13 cellular contexts compared by ENCODE assay signal in the genomic region with DNA sequence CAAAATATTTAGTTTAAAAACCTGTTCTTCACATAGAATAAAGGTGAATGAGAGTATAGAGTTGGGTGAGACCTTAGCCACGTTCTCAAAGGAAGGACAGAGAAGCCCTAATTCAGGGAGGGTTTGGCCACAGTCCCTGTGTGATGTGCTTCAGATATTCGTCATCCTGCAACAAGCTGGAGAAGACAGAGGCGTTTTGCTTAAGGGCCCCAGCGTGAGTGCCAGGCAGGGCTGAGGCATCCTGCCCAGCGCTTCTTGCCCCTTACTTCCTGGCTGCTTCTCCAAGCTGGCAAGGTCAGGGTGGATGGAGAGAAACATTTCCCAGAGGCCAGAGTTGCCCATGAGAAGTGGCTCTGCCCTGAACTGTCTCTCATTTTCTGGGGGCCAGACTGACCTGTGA. TPM values are rescaled to one million over a fixed set of nuclear protein-coding genes. Genes with fewer than 3 reads are reported as not detected.
DNase-seq lines count a peak whose midpoint lies in the region; ATAC-seq, FAIRE-seq and TF ChIP-seq lines count a peak whose summit lies in the region.
"Had no signal": no experiment of that assay in that cellular context is flagged by ENCODE, and none has a peak within 500 bp of the region (broad histone marks: within the 10 kb centered on the region; RNA-seq: fewer than 3 reads in every experiment).

No MANE protein-coding gene starts in this region.

- in situ Hi-C loops in GM12878 (cut with MboI) = no loop called here

- FAIRE-seq in GM12878 (lab: Jason Lieb, UNC) = no peak

- RAD21 ChIA-PET in GM12878 (lab: Charles Lee; ENCODE audit: unreplicated experiment) = no interaction called here

- peak; percentile 87 for DNase-seq in GM03348 (ENCODE audit: low spot score)
- no peak for DNase-seq in GM12878 (ENCODE audit: low read depth, low spot score)
- peak; percentile 37 for DNase-seq in myocyte (ENCODE audit: low read depth)
- DNase-seq in activated gamma-delta T cell treated with Interleukin-2 at 50 U/mL for 16 hours = no peak
- no peak for DNase-seq in endothelial cell (ENCODE audit: low spot score)
- DNase-seq in mucosa of descending colon = no peak
- no peak for DNase-seq in central memory CD4-positive, alpha-beta T cell
- DNase-seq: activated CD8-positive, alpha-beta memory T cell treated with anti-CD3 and anti-CD28 coated beads, Interleukin-2, amount 50 U/mL, for 4 hours; aorta; NCI-H2171 treated with DMSO at 0.1 percent for 48 hours; stimulated activated CD8-positive, alpha-beta memory T cell treated with anti-CD3 and anti-CD28 coated beads, Interleukin-4, amount 100 ng/mL, for 48 hours had no signal

- H3K9me3 Mint-ChIP-seq in endothelial cell (ENCODE audit: unreplicated experiment) = no peaks in the 10 kb centered on the region

- H3K79me2 ChIP-seq in ACC112 (ENCODE audit: control insufficient read depth, insufficient read depth, low read length, unreplicated experiment) = no peaks in the 10 kb centered on the region
- no peaks in the 10 kb centered on the region for H3K79me2 ChIP-seq in GM12878 (ENCODE audit: control insufficient read depth, insufficient read depth, low read length)

- no peaks in the 10 kb centered on the region for H3K4me1 Mint-ChIP-seq in endothelial cell (ENCODE audit: unreplicated experiment)

- H3K27ac ChIP-seq in ACC112 (ENCODE audit: low read depth, low read length) (peak overlapping the region; percentile 83), GM12878 (ENCODE audit: control insufficient read depth, insufficient read depth) (no peak overlapping the region)
- H3K27ac ChIP-seq: BLaER1 had no signal

- H3K27me3 Mint-ChIP-seq in endothelial cell (ENCODE audit: unreplicated experiment) = peaks cover 7% of the 10 kb centered on the region

- H3K27me3 ChIP-seq in ACC112 (ENCODE audit: insufficient read depth, low read length) = no peaks in the 10 kb centered on the region
- no peaks in the 10 kb centered on the region for H3K27me3 ChIP-seq in GM12878 (replicated peaks in 1 of 2; ENCODE audit: control insufficient read depth in 2 of 2, insufficient read depth in 2 of 2, low read length in 1 of 2)
- H3K27me3 ChIP-seq: BLaER1 had no signal

- 25% methylated on average over 5 of the region's 5 CpGs for WGBS in GM12878 (ENCODE audit: insufficient coverage, insufficient replicate concordance, low lambda C conversion rate, missing lambda C conversion rate)

- H3K9me3 ChIP-seq in GM12878 (replicated peaks; ENCODE audit: control insufficient read depth, insufficient read depth, low read length) (no peaks in the 10 kb centered on the region; the same call in 2 of the 3 replicates), mucosa of descending colon (no peaks in the 10 kb centered on the region)

- H3K9ac ChIP-seq in GM12878 (ENCODE audit: control insufficient read depth, insufficient read depth, low read length) = no peak overlapping the region
- H3K9ac ChIP-seq: BLaER1 had no signal

- TF ChIP-seq POLR2A in GM12878 (IDR thresholded peaks at IDR 0.05; ENCODE audit: low read depth, low read length) = no peak

- no peak for TF ChIP-seq RAD21 in GM12878 (IDR thresholded peaks at IDR 0.05; ENCODE audit: insufficient read depth, low read depth, low read length)

- no peaks in the 10 kb centered on the region for H4K20me1 ChIP-seq in GM12878 (ENCODE audit: control insufficient read depth, insufficient read depth)
- H4K20me1 ChIP-seq: BLaER1 had no signal

- BruUV-seq in GM12878 (replicated peaks; lab: Mats Ljungman, UMichigan) = no TSS peak

- no peak overlapping the region for H3K4me3 Mint-ChIP-seq in endothelial cell (ENCODE audit: unreplicated experiment)

- CTCF ChIA-PET in GM12878 (lab: Yijun Ruan, JAX) = interaction anchor here (0.8 kb wide), 1 partner anchor 42 kb away, joined by 3 read pairs; no protein-coding TSS in a partner anchor

- no peaks in the 10 kb centered on the region for H3K36me3 Mint-ChIP-seq in endothelial cell (ENCODE audit: low read depth, unreplicated experiment)

- intact Hi-C loops in GM12878 (cut with micrococcal nuclease; ENCODE audit: unreplicated experiment) (no loop called here), mucosa of descending colon (cut with DNase I, micrococcal nuclease) (no loop called here)

- TF ChIP-seq EP300 in GM12878 (IDR thresholded peaks at IDR 0.05; ENCODE audit: borderline replicate concordance in 1 of 2, control insufficient read depth in 1 of 2, low read depth in 2 of 2, low read length in 2 of 2) = no peak

- H3K4me3 ChIP-seq in ACC112 (ENCODE audit: low read depth, low read length) (no peak overlapping the region), GM12878 (no peak overlapping the region), mucosa of descending colon (no peak overlapping the region)
- H3K4me3 ChIP-seq: BLaER1 had no signal

- H3K4me2 ChIP-seq in GM12878 (ENCODE audit: control insufficient read depth, insufficient read depth) = no peak overlapping the region
- H3K4me2 ChIP-seq: BLaER1 had no signal

- H3K27ac Mint-ChIP-seq in endothelial cell (ENCODE audit: unreplicated experiment) = no peak overlapping the region

- TF ChIP-seq CTCF in GM12878 (IDR thresholded peaks at IDR 0.05 in 2 of 3, conservative IDR thresholded peaks at IDR 0.05 in 1 of 3; ENCODE audit: control insufficient read depth in 2 of 3, extremely low read depth in 1 of 3, insufficient read depth in 1 of 3, low read depth in 3 of 3, low read length in 3 of 3) = no peak
- no peak for TF ChIP-seq CTCF in endothelial cell (IDR thresholded peaks at IDR 0.05; ENCODE audit: unreplicated experiment)
- TF ChIP-seq CTCF in mucosa of descending colon (IDR thresholded peaks at IDR 0.05) = no peak

- SMC1A ChIA-PET in GM12878 (lab: Charles Lee; ENCODE audit: uncharacterized antibody, unreplicated experiment) = interaction anchor here (0.6 kb wide), 2 partner anchors 1113 to 1561 kb away, joined by 3 to 4 read pairs; no protein-coding TSS in a partner anchor

- ATAC-seq in GM12878 = peak; percentile 31
- ATAC-seq in mucosa of descending colon = no peak

- H2AFZ ChIP-seq in ACC112 (ENCODE audit: low read length, unreplicated experiment) (peak overlapping the region; percentile 83), GM12878 (ENCODE audit: control insufficient read depth, low read depth, low read length) (no peak overlapping the region)

- H3K4me1 ChIP-seq in ACC112 (ENCODE audit: control insufficient read depth, insufficient read depth, low read length, unreplicated experiment) (peaks cover 9% of the 10 kb centered on the region), GM12878 (ENCODE audit: control insufficient read depth, insufficient read depth, low read length) (no peaks in the 10 kb centered on the region), mucosa of descending colon (ENCODE audit: low read depth) (peaks cover 11% of the 10 kb centered on the region)

- POLR2A ChIA-PET in GM12878 (lab: Charles Lee) = no interaction called here

- H3K36me3 ChIP-seq in ACC112 (ENCODE audit: insufficient read depth, low read length) (no peaks in the 10 kb centered on the region), GM12878 (ENCODE audit: control insufficient read depth in 2 of 2, insufficient read depth in 2 of 2, low read length in 1 of 2) (no peaks in the 10 kb centered on the region), mucosa of descending colon (ENCODE audit: low read depth) (no peaks in the 10 kb centered on the region)
- H3K36me3 ChIP-seq: BLaER1 had no signal

TF ChIP-seq in GM12878, 131 proteins besides CTCF, POLR2A, EP300 and RAD21 (continues in another document):
- no peak for TF ChIP-seq EED (IDR thresholded peaks at IDR 0.05; ENCODE audit: low read depth)
- no peak for TF ChIP-seq TCF12 (IDR thresholded peaks at IDR 0.05; ENCODE audit: low read depth, low read length)
- TF ChIP-seq CBFB (IDR thresholded peaks at IDR 0.05; ENCODE audit: low read depth) = no peak
- TF ChIP-seq BCL11A (IDR thresholded peaks at IDR 0.05; ENCODE audit: low read depth, low read length) = no peak
- no peak for TF ChIP-seq SUZ12 (IDR thresholded peaks at IDR 0.05; ENCODE audit: unreplicated experiment)
- TF ChIP-seq SMC3 (IDR thresholded peaks at IDR 0.05; ENCODE audit: borderline replicate concordance, low read length) = no peak
- no peak for TF ChIP-seq MTA3 (IDR thresholded peaks at IDR 0.05; ENCODE audit: borderline replicate concordance, low read length)

RNA-seq across cellular contexts. Expression of a gene that starts 46.9 kb away (rescaled TPM):
- 14.6 and 16.2 TPM in 2 replicates for total RNA-seq in GM12878 (2013; cell fraction: nucleolus; rRNA removed)
- 4.2 and 4.6 TPM in 2 replicates for total RNA-seq in GM12878 (2014; rRNA removed)
- total RNA-seq in GM12878 (2014; rRNA removed; fragmentation: Illumina TruSeq; extraction: Trizol) = 2.5 and 3.5 TPM in 2 replicates
- 7.2 and 7.8 TPM in 2 replicates for total RNA-seq in GM12878 (2021)
- 0.68 TPM for polyA plus RNA-seq in GM12878 (2011; ENCODE audit: low read depth)
- 2.5 and 3.7 TPM in 2 replicates for polyA plus RNA-seq in GM12878 (2011; rRNA removed)
- polyA plus RNA-seq in GM12878 (2011; cell fraction: cytosol; rRNA removed) = 3.2 and 3.5 TPM in 2 replicates
- 8.9 and 17.6 TPM in 2 replicates for polyA plus RNA-seq in GM12878 (2011; cell fraction: nucleus; rRNA removed)
- 0.72 and 1.5 TPM in 2 replicates for polyA plus RNA-seq in GM12878 (2012)
- 1.9 and 2.6 TPM in 2 replicates for polyA plus RNA-seq in GM12878 (2014; fragmentation: Illumina TruSeq; extraction: Trizol)
- under 1 TPM; 0.47 to 0.66 TPM for polyA plus RNA-seq in GM12878 (2014; fragmentation: Nextera tagmentation; extraction: Ambion mirVana)
- 4.4 and 4.8 TPM in 2 replicates for polyA plus RNA-seq in GM12878 (2014; rRNA removed)
- polyA plus RNA-seq in GM12878 (2016; fragmentation: Nextera tagmentation; extraction: Ambion mirVana) = 1 to 10 TPM in 1 of 2 experiments, under 1 TPM in 1; 0.58 to 1.6 TPM
- 4.1 and 6.0 TPM in 2 replicates for polyA minus RNA-seq in GM12878 (2011; rRNA and poly(A)+ RNA removed)
- polyA minus RNA-seq in GM12878 (2011; cell fraction: cytosol; rRNA and poly(A)+ RNA removed) = 1.5 and 1.7 TPM in 2 replicates
- polyA minus RNA-seq in GM12878 (2011; cell fraction: nucleus; rRNA and poly(A)+ RNA removed) = 7.3 and 10.1 TPM in 2 replicates
- 5.1 and 22.4 TPM in 2 replicates for total RNA-seq in myocyte
- 3.5 TPM for polyA plus RNA-seq in myocyte (2012)
- 44.8 TPM for total RNA-seq in endothelial cell (ENCODE audit: unreplicated experiment)
- total RNA-seq in mucosa of descending colon = 10 to 100 TPM; 27.6 to 63.3 (median 39.3) TPM

Comparison
In these comparisons a context has a peak if more than half of its experiments do, and no peak if none do; other contexts are left out.
1. DNase-seq: peak in GM03348 (single experiment) and myocyte (single experiment); none in GM12878 (single experiment), activated gamma-delta T cell treated with Interleukin-2 at 50 U/mL for 16 hours (single experiment), endothelial cell (single experiment), mucosa of descending colon (0 of 3) and central memory CD4-positive, alpha-beta T cell (single experiment).